16 cellular contexts compared by ENCODE assay signal in genomic region chr10:6054884-6055283, GRCh38. TPM values are rescaled to one million over a fixed set of nuclear protein-coding genes. Genes with fewer than 3 reads are reported as not detected.
DNase-seq lines count a peak whose midpoint lies in the region; ATAC-seq and TF ChIP-seq lines count a peak whose summit lies in the region.
"Had no signal": no experiment of that assay in that cellular context is flagged by ENCODE, and none has a peak within 500 bp of the region (broad histone marks: within the 10 kb centered on the region; RNA-seq: fewer than 3 reads in every experiment).

No MANE protein-coding gene starts in this region.

- H3K9me3 Mint-ChIP-seq in activated naive CD4-positive, alpha-beta T cell treated with anti-CD3 and anti-CD28 coated beads, Interleukin-2, amount 50 U/mL, for 24 hours = no peaks in the 10 kb centered on the region
- H3K9me3 Mint-ChIP-seq in T-cell = no peaks in the 10 kb centered on the region
- no peaks in the 10 kb centered on the region for H3K9me3 Mint-ChIP-seq in stimulated activated memory B cell treated with anti-CD40 and anti-IgM and Interleukin-4, amounts not matched to agents 10 μg/mL and 1 μg/mL and 100 μg/mL, for 72 hours

- TF ChIP-seq CTCF in colonic mucosa (IDR thresholded peaks at IDR 0.05) = no peak

- no peaks in the 10 kb centered on the region for H3K27me3 ChIP-seq in colonic mucosa
- H3K27me3 ChIP-seq: left lung had no signal

- no peak overlapping the region for H3K27ac ChIP-seq in colonic mucosa

- H3K4me3 ChIP-seq in colonic mucosa = no peak overlapping the region
- H3K4me3 ChIP-seq: HAP-1, left lung had no signal

- H3K27me3 Mint-ChIP-seq in activated naive CD4-positive, alpha-beta T cell treated with anti-CD3 and anti-CD28 coated beads, Interleukin-2, amount 50 U/mL, for 24 hours = no peaks in the 10 kb centered on the region
- no peaks in the 10 kb centered on the region for H3K27me3 Mint-ChIP-seq in T-cell
- no peaks in the 10 kb centered on the region for H3K27me3 Mint-ChIP-seq in stimulated activated memory B cell treated with anti-CD40 and anti-IgM and Interleukin-4, amounts not matched to agents 10 μg/mL and 1 μg/mL and 100 μg/mL, for 72 hours

- peaks cover 57% of the 10 kb centered on the region for H3K36me3 Mint-ChIP-seq in activated naive CD4-positive, alpha-beta T cell treated with anti-CD3 and anti-CD28 coated beads, Interleukin-2, amount 50 U/mL, for 24 hours
- H3K36me3 Mint-ChIP-seq in T-cell = peaks cover 13% of the 10 kb centered on the region
- peaks cover 18% of the 10 kb centered on the region for H3K36me3 Mint-ChIP-seq in stimulated activated memory B cell treated with anti-CD40 and anti-IgM and Interleukin-4, amounts not matched to agents 10 μg/mL and 1 μg/mL and 100 μg/mL, for 72 hours

- no peak overlapping the region for H3K9ac ChIP-seq in colonic mucosa (ENCODE audit: low read depth in 2 of 2, low read length in 2 of 2)

- H3K27ac Mint-ChIP-seq in activated naive CD4-positive, alpha-beta T cell treated with anti-CD3 and anti-CD28 coated beads, Interleukin-2, amount 50 U/mL, for 24 hours = peak overlapping the region; percentile 96
- peak overlapping the region; percentile 57 to 93 for H3K27ac Mint-ChIP-seq in T-cell
- H3K27ac Mint-ChIP-seq in stimulated activated memory B cell treated with anti-CD40 and anti-IgM and Interleukin-4, amounts not matched to agents 10 μg/mL and 1 μg/mL and 100 μg/mL, for 72 hours = peak overlapping the region; percentile 97

- H3K4me1 Mint-ChIP-seq in activated naive CD4-positive, alpha-beta T cell treated with anti-CD3 and anti-CD28 coated beads, Interleukin-2, amount 50 U/mL, for 24 hours = peaks cover 85% of the 10 kb centered on the region
- peaks cover 80 to 86% (median 83%) of the 10 kb centered on the region in 3 donors for H3K4me1 Mint-ChIP-seq in T-cell
- H3K4me1 Mint-ChIP-seq in stimulated activated memory B cell treated with anti-CD40 and anti-IgM and Interleukin-4, amounts not matched to agents 10 μg/mL and 1 μg/mL and 100 μg/mL, for 72 hours = peaks cover 90% of the 10 kb centered on the region

- no peaks in the 10 kb centered on the region for H3K9me3 ChIP-seq in colonic mucosa
- H3K9me3 ChIP-seq: HAP-1, left lung had no signal

- no peak for ATAC-seq in T-cell (replicated peaks in 1 of 4)
- no peak for ATAC-seq in stimulated activated memory B cell treated with anti-CD40 and anti-IgM and Interleukin-4, amounts not matched to agents 10 μg/mL and 1 μg/mL and 100 μg/mL, for 72 hours
- ATAC-seq in HG03135 (IDR thresholded peaks at IDR 0.05; ENCODE audit: unreplicated experiment) = no peak

- H3K4me1 ChIP-seq in colonic mucosa = no peaks in the 10 kb centered on the region
- H3K4me1 ChIP-seq: HAP-1 had no signal

- peak overlapping the region; percentile 82 for H3K4me3 Mint-ChIP-seq in activated naive CD4-positive, alpha-beta T cell treated with anti-CD3 and anti-CD28 coated beads, Interleukin-2, amount 50 U/mL, for 24 hours
- peak overlapping the region; percentile 5 to 40 (median 14) for H3K4me3 Mint-ChIP-seq in T-cell
- peak overlapping the region; percentile 45 for H3K4me3 Mint-ChIP-seq in stimulated activated memory B cell treated with anti-CD40 and anti-IgM and Interleukin-4, amounts not matched to agents 10 μg/mL and 1 μg/mL and 100 μg/mL, for 72 hours

- POLR2A ChIA-PET in T-cell (lab: Charles Lee) = no interaction called here

- no peak for DNase-seq in activated naive CD4-positive, alpha-beta T cell treated with anti-CD3 and anti-CD28 coated beads, Interleukin-2, amount 50 U/mL, for 16 hours
- DNase-seq in T-cell (no peak), colonic mucosa (peak; percentile 12), MV-4-11 (lab: John Stamatoyannopoulos, UW) (no peak), NCI-H2029 treated with DMSO at 0.1 percent for 48 hours (lab: John Stamatoyannopoulos, UW) (no peak)
- DNase-seq: IMR-90, left lung, NCI-H1092 treated with DMSO at 0.1 percent for 48 hours, NCI-H226, SHP77 treated with DMSO at 0.1 percent for 48 hours, trophoblast cell had no signal

- CTCF ChIA-PET in T-cell (lab: Charles Lee) = no interaction called here

- intact Hi-C loops in colonic mucosa (cut with DNase I) = loop anchor here (5.0 kb wide), 1 partner anchor 43 kb away; no protein-coding TSS in a partner anchor

- no peaks in the 10 kb centered on the region for H3K36me3 ChIP-seq in colonic mucosa
- H3K36me3 ChIP-seq: HAP-1, left lung had no signal

RNA-seq across cellular contexts. Expression of gene IL2RA, which starts 7.3 kb away (rescaled TPM):
- 10 to 100 TPM; 19.9 to 40.4 (median 28.1) TPM for total RNA-seq in T-cell
- total RNA-seq in colonic mucosa = 1 to 10 TPM; 1.7 to 2.4 TPM
- total RNA-seq: IMR-90, renal cortical epithelial cell had no signal

RNA-seq across cellular contexts. Expression of gene RBM17, which starts 34.0 kb away (rescaled TPM):
- total RNA-seq in T-cell (100 to 1,000 TPM; 119 to 148 (median 127) TPM), colonic mucosa (100 to 1,000 TPM in 1 of 2 donors, 10 to 100 TPM in 1; 80.3 to 110 TPM)

Comparison
In these comparisons a context has a peak if more than half of its experiments do, and no peak if none do; other contexts are left out.
1. H3K4me3 Mint-ChIP-seq: peak in every context shown above with its lines; median percentile 82 in activated naive CD4-positive, alpha-beta T cell treated with anti-CD3 and anti-CD28 coated beads, Interleukin-2, amount 50 U/mL, for 24 hours; 45 in stimulated activated memory B cell treated with anti-CD40 and anti-IgM and Interleukin-4, amounts not matched to agents 10 μg/mL and 1 μg/mL and 100 μg/mL, for 72 hours; 14 in T-cell.
2. RNA of gene IL2RA, which starts 7.3 kb away (total RNA-seq): 19.9 to 40.4 TPM in T-cell; 1.7 to 2.4 TPM in colonic mucosa; every median in the first group is over 4 times any median in the second.
3. Peak in every context shown above with its lines, with median percentiles within 50 percentile points of each other: H3K27ac Mint-ChIP-seq.